Comparison of ENCODE assay signal across 11 cellular contexts in the genomic region with DNA sequence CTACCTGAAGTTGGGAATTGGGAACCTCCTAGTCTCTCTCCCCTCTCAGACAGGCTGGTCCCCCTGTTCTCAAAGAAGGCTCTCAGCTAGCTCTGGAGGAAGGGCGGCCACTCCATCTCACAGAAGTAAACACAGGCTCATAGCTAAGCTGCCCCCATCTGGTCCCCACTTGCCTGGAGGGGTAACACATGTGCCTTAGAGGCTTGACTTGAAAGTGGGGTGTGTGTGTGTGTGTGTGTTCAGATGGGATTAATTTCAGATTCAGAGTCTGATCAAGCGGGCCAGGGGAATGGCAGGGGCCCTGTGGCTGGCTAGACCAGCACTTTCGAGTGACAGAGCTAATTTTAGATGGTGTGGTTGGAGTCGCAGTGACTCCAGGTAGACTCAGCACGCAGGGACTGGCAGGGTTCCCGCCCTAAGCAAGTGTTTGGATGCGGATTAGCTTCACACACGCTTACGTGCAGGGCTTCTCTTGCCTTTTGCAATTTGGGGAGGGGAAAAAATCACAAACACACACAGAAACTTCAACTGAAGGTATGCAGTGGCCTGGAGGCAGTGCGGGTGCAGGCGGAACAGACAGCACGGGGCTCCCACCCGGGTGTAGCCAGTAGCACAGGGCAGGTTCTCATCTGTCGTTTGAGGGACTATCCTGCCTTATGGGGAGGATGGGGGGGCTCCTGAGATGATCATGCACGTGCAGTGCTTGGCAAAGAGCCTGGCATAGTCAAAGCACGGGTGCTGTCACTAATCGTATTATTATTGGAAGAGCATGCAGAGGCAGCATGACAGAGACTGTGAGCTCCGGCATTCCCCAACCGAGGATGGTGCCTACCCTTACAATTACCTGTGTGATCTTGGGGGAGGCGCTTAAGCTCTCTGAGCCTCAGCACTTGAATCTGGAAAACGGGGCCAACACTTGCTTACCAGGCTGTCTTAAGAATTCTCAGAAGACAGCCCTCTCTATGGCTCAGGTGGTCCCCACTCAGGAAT. TPM values are rescaled to one million over a fixed set of nuclear protein-coding genes. Genes with fewer than 3 reads are reported as not detected.
A peak's percentile ranks its signal among the peaks of the same experiment; 100 is the strongest.
DNase-seq lines count a peak whose midpoint lies in the region; ATAC-seq and TF ChIP-seq lines count a peak whose summit lies in the region.
"Had no signal": no experiment of that assay in that cellular context is flagged by ENCODE, and none has a peak within 500 bp of the region (broad histone marks: within the 10 kb centered on the region; RNA-seq: fewer than 3 reads in every experiment).

No MANE protein-coding gene starts in this region.

- peak overlapping the region; percentile 91 for H4K91ac ChIP-seq in IMR-90 (ENCODE audit: insufficient read depth, low read depth, low read length)

- H3K4me3 Mint-ChIP-seq in activated CD8-positive, alpha-beta memory T cell treated with anti-CD3 and anti-CD28 coated beads, Interleukin-2, amount 10 ng/mL, durations not matched to agents 7 days and 5 days, result no peak overlapping the region
- H3K4me3 Mint-ChIP-seq: natural killer cell treated with Interleukin-12 subunit alpha and Interleukin-12 subunit beta and Interleukin-15 and Interleukin-18, amount 100 ng/mL, for 72 hours had no signal

- H4K5ac ChIP-seq in IMR-90 (ENCODE audit: low read depth, low read length), result peak overlapping the region; percentile 66; the same call in 1 of the 2 replicates

- no peaks in the 10 kb centered on the region for H3K36me3 Mint-ChIP-seq in activated CD8-positive, alpha-beta memory T cell treated with anti-CD3 and anti-CD28 coated beads, Interleukin-2, amount 10 ng/mL, durations not matched to agents 7 days and 5 days
- H3K36me3 Mint-ChIP-seq: natural killer cell treated with Interleukin-12 subunit alpha and Interleukin-12 subunit beta and Interleukin-15 and Interleukin-18, amount 100 ng/mL, for 72 hours had no signal

- BruUV-seq in IMR-90 (replicated peaks; lab: Mats Ljungman, UMichigan), result no TSS peak

- peak overlapping the region; percentile 92 for H2AK5ac ChIP-seq in IMR-90 (ENCODE audit: low read depth, low read length)

- H2BK120ac ChIP-seq in IMR-90 (ENCODE audit: low read depth, low read length), result peak overlapping the region; percentile 94

- H3K27me3 Mint-ChIP-seq in activated CD8-positive, alpha-beta memory T cell treated with anti-CD3 and anti-CD28 coated beads, Interleukin-2, amount 10 ng/mL, durations not matched to agents 7 days and 5 days, result peaks cover 14% of the 10 kb centered on the region

- no peak overlapping the region for H3K4me3 ChIP-seq in IMR-90 (ENCODE audit: insufficient read depth, low read depth, low read length)
- H3K4me3 ChIP-seq in heart right ventricle, result no peak overlapping the region
- H3K4me3 ChIP-seq in skeletal muscle tissue (ENCODE audit: low read length in 3 of 3), result peak overlapping the region in 1 of 3 donors; percentile 10

- no peaks in the 10 kb centered on the region for H3K9me3 Mint-ChIP-seq in activated CD8-positive, alpha-beta memory T cell treated with anti-CD3 and anti-CD28 coated beads, Interleukin-2, amount 10 ng/mL, durations not matched to agents 7 days and 5 days (ENCODE audit: low read depth)
- H3K9me3 Mint-ChIP-seq: natural killer cell treated with Interleukin-12 subunit alpha and Interleukin-12 subunit beta and Interleukin-15 and Interleukin-18, amount 100 ng/mL, for 72 hours had no signal

- H3K27ac Mint-ChIP-seq in activated CD8-positive, alpha-beta memory T cell treated with anti-CD3 and anti-CD28 coated beads, Interleukin-2, amount 10 ng/mL, durations not matched to agents 7 days and 5 days, result no peak overlapping the region
- H3K27ac Mint-ChIP-seq: natural killer cell treated with Interleukin-12 subunit alpha and Interleukin-12 subunit beta and Interleukin-15 and Interleukin-18, amount 100 ng/mL, for 72 hours had no signal

- no peaks in the 10 kb centered on the region for H4K20me1 ChIP-seq in IMR-90 (ENCODE audit: insufficient read depth, low read length)

- no peaks in the 10 kb centered on the region for H3K4me1 Mint-ChIP-seq in activated CD8-positive, alpha-beta memory T cell treated with anti-CD3 and anti-CD28 coated beads, Interleukin-2, amount 10 ng/mL, durations not matched to agents 7 days and 5 days

- CTCF ChIA-PET in IMR-90 (lab: Yijun Ruan, JAX), result no interaction called here
- CTCF ChIA-PET in activated CD8-positive, alpha-beta memory T cell treated with anti-CD3 and anti-CD28 coated beads, Interleukin-2, amount 10 ng/mL, durations not matched to agents 7 days and 5 days (lab: Charles Lee), result interaction anchor here (1.6 to 1.7 kb wide), 2 partner anchors 33 to 66 kb away, joined by 3 read pairs; no protein-coding TSS in a partner anchor

- no peak for TF ChIP-seq POLR2A in IMR-90 (IDR thresholded peaks at IDR 0.05; ENCODE audit: low read depth, low read length)

- no peaks in the 10 kb centered on the region for H3K79me1 ChIP-seq in IMR-90 (ENCODE audit: low read depth in 1 of 2, low read length in 2 of 2)

- H3K4me1 ChIP-seq in IMR-90 (ENCODE audit: control insufficient read depth, insufficient read depth, low read length), result peaks cover 39% of the 10 kb centered on the region
- H3K4me1 ChIP-seq in heart right ventricle, result peaks cover 15 to 74% (median 47%) of the 10 kb centered on the region in 9 donors
- peaks cover 54 to 80% (median 69%) of the 10 kb centered on the region in 3 donors for H3K4me1 ChIP-seq in skeletal muscle tissue (ENCODE audit: control insufficient read depth in 3 of 3, insufficient read depth in 3 of 3, low read length in 3 of 3)

- H3K36me3 ChIP-seq in IMR-90 (ENCODE audit: control insufficient read depth, insufficient read depth, low read length), result no peaks in the 10 kb centered on the region
- no peaks in the 10 kb centered on the region for H3K36me3 ChIP-seq in heart right ventricle
- no peaks in the 10 kb centered on the region for H3K36me3 ChIP-seq in skeletal muscle tissue (ENCODE audit: control insufficient read depth in 3 of 3, insufficient read depth in 3 of 3, low read length in 3 of 3)

- no peak for TF ChIP-seq RAD21 in IMR-90 (IDR thresholded peaks at IDR 0.05; ENCODE audit: low read length)

- H4K8ac ChIP-seq in IMR-90 (ENCODE audit: low read depth in 2 of 2, low read length in 2 of 2), result peak overlapping the region; percentile 55 to 85; a peak in 2 of 4 replicates

- H3K18ac ChIP-seq in IMR-90 (ENCODE audit: low read depth, low read length), result peak overlapping the region; percentile 73

- ATAC-seq in IMR-90 (ENCODE audit: low read depth) (no peak), heart right ventricle (peak in 6 of 8 donors; percentile 15 to 53 (median 34))
- no peak for ATAC-seq in activated CD8-positive, alpha-beta memory T cell treated with anti-CD3 and anti-CD28 coated beads, Interleukin-2, amount 10 ng/mL, durations not matched to agents 7 days and 5 days
- ATAC-seq: natural killer cell treated with Interleukin-12 subunit alpha and Interleukin-12 subunit beta and Interleukin-15 and Interleukin-18, amount 100 ng/mL, for 72 hours had no signal

- H3K4ac ChIP-seq in IMR-90 (ENCODE audit: low read depth, low read length), result peak overlapping the region; percentile 93

- no peak overlapping the region for H3K4me2 ChIP-seq in IMR-90 (ENCODE audit: low read depth, low read length)

- no peak overlapping the region for H3K9ac ChIP-seq in IMR-90 (ENCODE audit: low read depth, low read length)
- H3K9ac ChIP-seq in skeletal muscle tissue (ENCODE audit: low read depth in 1 of 3, low read length in 3 of 3), result peak overlapping the region in 2 of 3 donors; percentile 25 to 62

- intact Hi-C loops in IMR-90 (cut with micrococcal nuclease) (no loop called here), heart right ventricle (cut with DNase I) (no loop called here)

- peak overlapping the region; percentile 96 for H2AK9ac ChIP-seq in IMR-90 (replicated peaks; ENCODE audit: low read depth, low read length, poor library complexity)

- POLR2A ChIA-PET in IMR-90 (lab: Charles Lee; ENCODE audit: unreplicated experiment), result no interaction called here

- H3K14ac ChIP-seq in IMR-90 (replicated peaks; ENCODE audit: low read depth, low read length), result peak overlapping the region; percentile 75

- H2BK15ac ChIP-seq in IMR-90 (ENCODE audit: low read depth, low read length), result peak overlapping the region; percentile 52; the same call in 1 of the 3 replicates

- H3K9me1 ChIP-seq in IMR-90 (ENCODE audit: insufficient read depth, low read length), result peaks cover 18% of the 10 kb centered on the region

- H3K9me3 ChIP-seq in IMR-90 (ENCODE audit: control insufficient read depth, insufficient read depth, low read length) (no peaks in the 10 kb centered on the region), heart right ventricle (no peaks in the 10 kb centered on the region), skeletal muscle tissue (ENCODE audit: control insufficient read depth in 3 of 3, low read length in 3 of 3) (no peaks in the 10 kb centered on the region)

- no peaks in the 10 kb centered on the region for H3K27me3 ChIP-seq in IMR-90 (ENCODE audit: control insufficient read depth, insufficient read depth, low read length)
- H3K27me3 ChIP-seq in heart right ventricle, result peaks cover 0 to 9% (median 0%) of the 10 kb centered on the region in 7 donors
- H3K27me3 ChIP-seq in skeletal muscle tissue (ENCODE audit: control insufficient read depth in 3 of 3, insufficient read depth in 3 of 3, low read length in 3 of 3), result peaks cover 0 to 5% (median 0%) of the 10 kb centered on the region in 3 donors

- H3K27ac ChIP-seq in IMR-90 (ENCODE audit: insufficient read depth, low read length), result no peak overlapping the region
- peak overlapping the region in 6 of 10 donors; percentile 20 to 62 (median 48) for H3K27ac ChIP-seq in heart right ventricle
- H3K27ac ChIP-seq in skeletal muscle tissue (ENCODE audit: low read depth, low read length), result peak overlapping the region; percentile 82

- DNase-seq in IMR-90, result no peak
- DNase-seq in RPMI8226, result peak; percentile 96
- DNase-seq in heart right ventricle, result peak in 1 of 2 donors; percentile 53
- DNase-seq in NCI-H1048 (lab: John Stamatoyannopoulos, UW), result no peak
- no peak for DNase-seq in activated T-cell treated with anti-CD3 and anti-CD28 coated beads, Interleukin-2, amount 50 U/mL, for 1 hour
- DNase-seq in EL, result no peak
- DNase-seq in activated CD8-positive, alpha-beta memory T cell treated with anti-CD3 and anti-CD28 coated beads, Interleukin-2, amount 10 ng/mL, durations not matched to agents 7 days and 5 days, result no peak
- DNase-seq: activated CD4-positive, alpha-beta T cell treated with anti-CD3 and anti-CD28 coated beads, Interleukin-2, amount 50 U/mL, for 4 hours; stimulated activated naive CD4-positive, alpha-beta T cell treated with Interleukin-2 at 50 U/mL for 16 hours had no signal

- 60% methylated on average over 8 of the region's 21 CpGs; no CpG with 5 or more reads in 1 of the 2 experiments for WGBS in IMR-90 (ENCODE audit: extremely low coverage in 2 of 2, insufficient read length in 1 of 2), 2 experiments
- 51 to 65% methylated on average over 21 of the region's 21 CpGs for WGBS in heart right ventricle, 2 donors

- H2BK5ac ChIP-seq in IMR-90 (ENCODE audit: low read depth, low read length, poor library complexity, severe bottlenecking), result no peak overlapping the region

- H2BK20ac ChIP-seq in IMR-90 (ENCODE audit: low read depth, low read length), result peak overlapping the region; percentile 93

- H2AFZ ChIP-seq in IMR-90 (replicated peaks; ENCODE audit: low read length, poor library complexity), result peak overlapping the region; percentile 75

- H3K56ac ChIP-seq in IMR-90 (ENCODE audit: extremely low read depth, insufficient read depth, low read length), result no peak overlapping the region

- in situ Hi-C loops in IMR-90 (cut with MboI; ENCODE audit: low sequenced_read_pairs), result no loop called here

- dilution Hi-C loops in IMR-90 (cut with HindIII; ENCODE audit: low sequenced_read_pairs, unreplicated experiment), result no loop called here

- H3K23ac ChIP-seq in IMR-90 (ENCODE audit: low read depth, low read length), result peak overlapping the region; percentile 88; the same call in 1 of the 2 replicates

- no peak for TF ChIP-seq CTCF in IMR-90 (conservative IDR thresholded peaks at IDR 0.05; ENCODE audit: low read depth, low read length)
- TF ChIP-seq CTCF in heart right ventricle (IDR thresholded peaks at IDR 0.05), result no peak

RNA-seq across cellular contexts. Expression of a gene that starts 1.3 kb away (rescaled TPM):
- not detected in 2 replicates for total RNA-seq in IMR-90 (2012; rRNA removed)
- polyA plus RNA-seq in IMR-90 (2012; rRNA removed), result 0.22 and 0.27 TPM in 2 replicates
- polyA plus RNA-seq in IMR-90 (2012; cell fraction: cytosol; rRNA removed), result 0.05 and 0.14 TPM in 2 replicates
- 0.69 and 1.0 TPM in 2 replicates for polyA plus RNA-seq in IMR-90 (2012; cell fraction: nucleus; rRNA removed; ENCODE audit: low replicate concordance)
- total RNA-seq in heart right ventricle, result 1 to 10 TPM in 3 of 10 donors, under 1 TPM in 3, not detected in 4; 0.30 to 8.5 (median 0.96) TPM
- 1 to 10 TPM in 1 of 2 donors, not detected in 1; 2.0 TPM for polyA plus RNA-seq in heart right ventricle
- not detected for total RNA-seq in skeletal muscle tissue
- not detected for total RNA-seq in activated CD8-positive, alpha-beta memory T cell treated with anti-CD3 and anti-CD28 coated beads, Interleukin-2, amount 10 ng/mL, durations not matched to agents 7 days and 5 days
- total RNA-seq: natural killer cell treated with Interleukin-12 subunit alpha and Interleukin-12 subunit beta and Interleukin-15 and Interleukin-18, amount 100 ng/mL, for 72 hours had no signal

Comparison
In these comparisons a context has a peak if more than half of its experiments do, and no peak if none do; other contexts are left out.
1. ATAC-seq: peak in heart right ventricle (6 of 8); none in IMR-90 (single experiment) and activated CD8-positive, alpha-beta memory T cell treated with anti-CD3 and anti-CD28 coated beads, Interleukin-2, amount 10 ng/mL, durations not matched to agents 7 days and 5 days (single experiment).